In genomic region chrX:21905976-21906375, GRCh38 we compare ENCODE assay signal across 15 cellular contexts.
"Had no signal": no experiment of that assay in that cellular context is flagged by ENCODE, and none has a peak within 500 bp of the region (broad histone marks: within the 10 kb centered on the region; RNA-seq: fewer than 3 reads in every experiment).

No MANE protein-coding gene starts in this region.

- H3K27ac Mint-ChIP-seq: activated CD4-positive, alpha-beta T cell treated with anti-CD3 and anti-CD28 coated beads, Interleukin-2, amount 10 ng/mL, durations not matched to agents 7 days and 5 days; activated naive CD8-positive, alpha-beta T cell; natural killer cell treated with Interleukin-12 subunit alpha and Interleukin-12 subunit beta and Interleukin-15 and Interleukin-18, amount 100 ng/mL, for 72 hours; stimulated activated memory B cell treated with anti-CD40 and anti-IgM and Interleukin-4, amounts not matched to agents 10 μg/mL and 1 μg/mL and 100 μg/mL, for 72 hours had no signal

- H3K4me3 Mint-ChIP-seq: activated CD4-positive, alpha-beta T cell treated with anti-CD3 and anti-CD28 coated beads, Interleukin-2, amount 10 ng/mL, durations not matched to agents 7 days and 5 days; activated naive CD8-positive, alpha-beta T cell; natural killer cell treated with Interleukin-12 subunit alpha and Interleukin-12 subunit beta and Interleukin-15 and Interleukin-18, amount 100 ng/mL, for 72 hours; stimulated activated memory B cell treated with anti-CD40 and anti-IgM and Interleukin-4, amounts not matched to agents 10 μg/mL and 1 μg/mL and 100 μg/mL, for 72 hours had no signal

- H3K9me3 ChIP-seq: ovary, thyroid gland had no signal

- H3K27ac ChIP-seq: brain microvascular endothelial cell, foreskin keratinocyte, ovary, thyroid gland had no signal

- H3K4me1 ChIP-seq: foreskin keratinocyte, thyroid gland had no signal

- H3K4me1 Mint-ChIP-seq: activated CD4-positive, alpha-beta T cell treated with anti-CD3 and anti-CD28 coated beads, Interleukin-2, amount 10 ng/mL, durations not matched to agents 7 days and 5 days; stimulated activated memory B cell treated with anti-CD40 and anti-IgM and Interleukin-4, amounts not matched to agents 10 μg/mL and 1 μg/mL and 100 μg/mL, for 72 hours had no signal

- H3K36me3 Mint-ChIP-seq: natural killer cell treated with Interleukin-12 subunit alpha and Interleukin-12 subunit beta and Interleukin-15 and Interleukin-18, amount 100 ng/mL, for 72 hours had no signal

- H3K27me3 ChIP-seq: brain microvascular endothelial cell, foreskin keratinocyte, ovary, thyroid gland had no signal

- H3K27me3 Mint-ChIP-seq: activated CD4-positive, alpha-beta T cell treated with anti-CD3 and anti-CD28 coated beads, Interleukin-2, amount 10 ng/mL, durations not matched to agents 7 days and 5 days; activated naive CD8-positive, alpha-beta T cell; natural killer cell treated with Interleukin-12 subunit alpha and Interleukin-12 subunit beta and Interleukin-15 and Interleukin-18, amount 100 ng/mL, for 72 hours; stimulated activated memory B cell treated with anti-CD40 and anti-IgM and Interleukin-4, amounts not matched to agents 10 μg/mL and 1 μg/mL and 100 μg/mL, for 72 hours had no signal

- H3K9me3 Mint-ChIP-seq: activated CD4-positive, alpha-beta T cell treated with anti-CD3 and anti-CD28 coated beads, Interleukin-2, amount 10 ng/mL, durations not matched to agents 7 days and 5 days; natural killer cell treated with Interleukin-12 subunit alpha and Interleukin-12 subunit beta and Interleukin-15 and Interleukin-18, amount 100 ng/mL, for 72 hours; stimulated activated memory B cell treated with anti-CD40 and anti-IgM and Interleukin-4, amounts not matched to agents 10 μg/mL and 1 μg/mL and 100 μg/mL, for 72 hours had no signal

- H3K4me3 ChIP-seq: ovary, thyroid gland had no signal

- H3K36me3 ChIP-seq: brain microvascular endothelial cell, ovary, thyroid gland had no signal

- DNase-seq: activated CD4-positive, alpha-beta T cell treated with anti-CD3 and anti-CD28 coated beads, Interleukin-2, amount 10 ng/mL, durations not matched to agents 7 days and 5 days; activated CD8-positive, alpha-beta memory T cell treated with anti-CD3 and anti-CD28 coated beads, Interleukin-2, amount 50 U/mL, for 48 hours; activated gamma-delta T cell treated with Interleukin-2 at 50 U/mL for 16 hours; amniotic stem cell; brain microvascular endothelial cell; effector CD8-positive, alpha-beta T cell; foreskin keratinocyte; kidney glomerular epithelial cell; mesendoderm; ovary; stimulated activated CD4-positive, alpha-beta T cell treated with anti-CD3 and anti-CD28 coated beads, Interleukin-2, amount 100 ng/mL, for 48 hours; thyroid gland had no signal
